ENCODE assay signal across 1 cellular context in the genomic region with DNA sequence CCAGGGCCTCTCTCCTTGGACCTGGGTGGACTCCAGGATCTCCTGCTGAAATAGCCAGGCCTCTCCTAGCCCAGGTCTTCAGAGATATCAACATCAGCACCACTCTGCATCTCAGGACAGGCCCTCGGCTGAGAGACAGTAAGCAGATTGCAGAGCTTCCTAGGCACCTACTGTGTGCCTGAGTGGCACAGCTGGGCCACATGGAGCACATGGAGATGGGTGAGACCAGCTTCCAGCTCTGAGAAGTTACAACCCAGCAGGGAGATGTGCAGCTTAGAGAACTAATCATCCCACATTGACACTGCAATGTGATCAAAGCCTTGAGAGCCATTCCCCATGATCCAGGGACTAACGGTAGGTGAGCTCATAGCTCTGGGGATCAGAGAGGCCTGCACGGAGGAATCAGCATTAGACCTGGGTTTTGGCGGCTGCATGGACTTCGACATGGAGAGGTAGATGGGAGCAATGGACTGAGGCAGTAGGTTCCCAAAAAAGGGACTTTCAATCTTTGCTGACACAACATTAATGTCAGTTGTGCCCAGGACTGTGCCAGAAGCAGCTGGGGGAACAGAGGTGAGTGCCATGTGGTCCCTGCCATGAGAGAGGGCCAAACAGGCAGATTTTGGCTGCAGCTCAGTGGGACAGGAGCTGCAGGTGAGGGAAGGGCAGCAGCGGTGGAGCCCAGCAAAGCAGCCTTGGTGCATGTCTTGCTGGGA.
TF ChIP-seq lines count a peak whose summit lies in the region.

No MANE protein-coding gene starts in this region.

TF ChIP-seq in IMR-90, 13 proteins besides CTCF, POLR2A, EP300 and RAD21:
- TF ChIP-seq CEBPB (IDR thresholded peaks at IDR 0.05; ENCODE audit: low read depth, low read length) = no peak
- peak; percentile 71 for TF ChIP-seq MAFK (IDR thresholded peaks at IDR 0.05; ENCODE audit: low read depth, low read length)
- no peak for TF ChIP-seq CHD1 (IDR thresholded peaks at IDR 0.05; ENCODE audit: low read depth, low read length)
